ENCODE assay signal across 8 cellular contexts in genomic region chr2:37672104-37672869, GRCh38. TPM values are rescaled to one million over a fixed set of nuclear protein-coding genes. Genes with fewer than 3 reads are reported as not detected.
DNase-seq lines count a peak whose midpoint lies in the region; ATAC-seq and TF ChIP-seq lines count a peak whose summit lies in the region.

No MANE protein-coding gene starts in this region.

- peak; percentile 69 for DNase-seq in DMS79 (lab: John Stamatoyannopoulos, UW)
- DNase-seq in KG1 (lab: John Stamatoyannopoulos, UW) = peak; percentile 62
- peak; percentile 84 for DNase-seq in RPMI8226
- DNase-seq in activated effector memory CD4-positive, alpha-beta T cell treated with Interleukin-2 at 50 U/mL for 16 hours = peak; percentile 47
- peak; percentile 83 for DNase-seq in fibroblast of the aortic adventitia (ENCODE audit: low read depth)
- peak; percentile 67 for DNase-seq in stromal cell of bone marrow (ENCODE audit: low read depth)

- H3K27me3 ChIP-seq in neural cell (ENCODE audit: insufficient read depth, low read depth, low read length) = no peaks in the 10 kb centered on the region

- no peaks in the 10 kb centered on the region for H3F3A ChIP-seq in neural cell (ENCODE audit: insufficient read depth, low read length, poor library complexity, severe bottlenecking)

- peaks cover 2% of the 10 kb centered on the region for H3K36me3 ChIP-seq in neural cell (ENCODE audit: insufficient read depth, low read length)

- peak overlapping the region; percentile 86 for H3K27ac ChIP-seq in neural cell (ENCODE audit: low read length)

- H3K4me2 ChIP-seq in neural cell (ENCODE audit: low read length) = peak overlapping the region; percentile 40

- peak overlapping the region; percentile 95 for H3K9ac ChIP-seq in neural cell (ENCODE audit: low read length)

- peak overlapping the region; percentile 92 for H3K4me3 ChIP-seq in fibroblast of the aortic adventitia (ENCODE audit: low read depth, low read length)
- peak overlapping the region; percentile 92 for H3K4me3 ChIP-seq in neural cell (ENCODE audit: low read length)

- TF ChIP-seq EP300 in neural cell (conservative IDR thresholded peaks at IDR 0.05; ENCODE audit: poor library complexity, severe bottlenecking) = peak; percentile 5

- TF ChIP-seq RAD21 in neural cell (conservative IDR thresholded peaks at IDR 0.05) = peak; percentile 30

- peaks cover 39% of the 10 kb centered on the region for H3K79me2 ChIP-seq in neural cell (replicated peaks; ENCODE audit: insufficient read depth, low read length)

- ATAC-seq in GM21717 (IDR thresholded peaks at IDR 0.05; ENCODE audit: unreplicated experiment) = peak; percentile 45

- H3K9me2 ChIP-seq in neural cell (ENCODE audit: insufficient read depth, low read length) = no peaks in the 10 kb centered on the region

- peak overlapping the region; percentile 65 for H2AFZ ChIP-seq in neural cell (ENCODE audit: low read depth, low read length)

- H4K20me1 ChIP-seq in neural cell (ENCODE audit: insufficient read depth) = peaks cover 3% of the 10 kb centered on the region

- no peaks in the 10 kb centered on the region for H3K9me3 ChIP-seq in neural cell (ENCODE audit: low read length)

- no peak for TF ChIP-seq CTCF in fibroblast of the aortic adventitia (IDR thresholded peaks at IDR 0.05; ENCODE audit: insufficient read depth, low read length)
- no peak for TF ChIP-seq CTCF in neural cell (IDR thresholded peaks at IDR 0.05; ENCODE audit: poor library complexity, severe bottlenecking)

TF ChIP-seq in neural cell, 6 proteins besides CTCF, POLR2A, EP300 and RAD21:
- TF ChIP-seq POLR2AphosphoS5 (IDR thresholded peaks at IDR 0.05) (peak; percentile 88), SMC3 (conservative IDR thresholded peaks at IDR 0.05; ENCODE audit: poor library complexity) (peak; percentile 35), EZH2 (IDR thresholded peaks at IDR 0.05; ENCODE audit: borderline replicate concordance, insufficient read depth, low read length, poor library complexity, severe bottlenecking) (no peak), TAF1 (IDR thresholded peaks at IDR 0.05; ENCODE audit: low read depth) (peak; percentile 63), REST (IDR thresholded peaks at IDR 0.05; ENCODE audit: borderline replicate concordance) (no peak), MXI1 (conservative IDR thresholded peaks at IDR 0.05; ENCODE audit: poor library complexity, severe bottlenecking) (peak; percentile 41)

RNA-seq across cellular contexts. Expression of gene CDC42EP3, which starts 0.8 kb away (rescaled TPM):
- 30.5 and 34.7 TPM in 2 replicates for total RNA-seq in fibroblast of the aortic adventitia (ENCODE audit: low replicate concordance)
- 23.7 and 25.2 TPM in 2 replicates for polyA plus RNA-seq in neural cell
- 44.3 and 53.3 TPM in 2 replicates for polyA minus RNA-seq in neural cell

Comparison
In these comparisons a context has a peak if more than half of its experiments do, and no peak if none do; other contexts are left out.
1. Peak in every context shown above with its lines: DNase-seq, ATAC-seq, H3K4me3 ChIP-seq and H3K27ac ChIP-seq.